In genomic region chrX:57177070-57177469, GRCh38 we compare ENCODE assay signal across 25 cellular contexts. TPM values are rescaled to one million over a fixed set of nuclear protein-coding genes. Genes with fewer than 3 reads are reported as not detected.
DNase-seq lines count a peak whose midpoint lies in the region; FAIRE-seq and TF ChIP-seq lines count a peak whose summit lies in the region.
"Had no signal": no experiment of that assay in that cellular context is flagged by ENCODE, and none has a peak within 500 bp of the region (broad histone marks: within the 10 kb centered on the region; RNA-seq: fewer than 3 reads in every experiment).

No MANE protein-coding gene starts in this region.

- no peak overlapping the region for H3K9ac ChIP-seq in H9 (ENCODE audit: extremely low read depth, insufficient read length, low read length)
- H3K9ac ChIP-seq in iPS-18a (ENCODE audit: low read length) = no peak overlapping the region
- no peak overlapping the region for H3K9ac ChIP-seq in mesendoderm (ENCODE audit: low read length)

- peak; percentile 47 for FAIRE-seq in bronchial epithelial cell (lab: Jason Lieb, UNC)
- FAIRE-seq: GM12878, HepG2 had no signal

- no peak overlapping the region for H4K5ac ChIP-seq in H9 (ENCODE audit: insufficient read length, low read depth, low read length)
- no peak overlapping the region for H4K5ac ChIP-seq in mesendoderm (ENCODE audit: low read length)

- H2BK5ac ChIP-seq in H9 (ENCODE audit: insufficient read length, low read length) = no peak overlapping the region
- H2BK5ac ChIP-seq in mesendoderm (ENCODE audit: low read length) = no peak overlapping the region

- no peaks in the 10 kb centered on the region for H4K20me1 ChIP-seq in H9 (ENCODE audit: control insufficient read depth, insufficient read depth, insufficient read length)

- no peak overlapping the region for H4K91ac ChIP-seq in H9 (ENCODE audit: insufficient read length, low read depth, low read length)

- no peak overlapping the region for H2BK15ac ChIP-seq in H9 (ENCODE audit: low read depth, low read length)
- H2BK15ac ChIP-seq in mesendoderm (replicated peaks; ENCODE audit: low read depth) = no peak overlapping the region

- no peaks in the 10 kb centered on the region for H3K27me3 ChIP-seq in H9 (ENCODE audit: insufficient read depth, low read length)
- no peaks in the 10 kb centered on the region for H3K27me3 ChIP-seq in bronchial epithelial cell (ENCODE audit: control insufficient read depth, insufficient read depth, low read length)
- H3K27me3 ChIP-seq in iPS-18a (ENCODE audit: control insufficient read depth, insufficient read depth, low read length) = no peaks in the 10 kb centered on the region
- H3K27me3 ChIP-seq in mesendoderm (ENCODE audit: insufficient read depth, low read length, poor library complexity) = no peaks in the 10 kb centered on the region
- no peaks in the 10 kb centered on the region for H3K27me3 ChIP-seq in MG63
- H3K27me3 ChIP-seq: SJCRH30 had no signal

- H3K18ac ChIP-seq in H9 (ENCODE audit: insufficient read length, low read depth, low read length) = no peak overlapping the region
- no peak overlapping the region for H3K18ac ChIP-seq in mesendoderm (ENCODE audit: low read length)

- no peak overlapping the region for H3K4ac ChIP-seq in H9 (ENCODE audit: low read depth, low read length)
- no peak overlapping the region for H3K4ac ChIP-seq in mesendoderm (ENCODE audit: low read depth, low read length)

- no peak overlapping the region for H2AFZ ChIP-seq in H9 (ENCODE audit: low read length)
- H2AFZ ChIP-seq: PC-9 had no signal

- H2BK12ac ChIP-seq in H9 (ENCODE audit: insufficient read length, low read depth, low read length) = no peak overlapping the region

- H3K27ac Mint-ChIP-seq in H9 = peak overlapping the region; percentile 60 to 98 (median 97)
- H3K27ac Mint-ChIP-seq: CD4-positive, alpha-beta memory T cell had no signal

- H3K9me3 ChIP-seq in H9 (ENCODE audit: control insufficient read depth, low read depth, low read length) (no peaks in the 10 kb centered on the region), iPS-18a (ENCODE audit: control insufficient read depth, low read depth, low read length) (peaks cover 18% of the 10 kb centered on the region), MG63 (no peaks in the 10 kb centered on the region)
- H3K9me3 ChIP-seq: A549, Caco-2, SJCRH30 had no signal

- DNase-seq in H9 (peak; percentile 63), bronchial epithelial cell (ENCODE audit: low read depth) (no peak), mesendoderm (peak; percentile 86), NCI-H1048 (lab: John Stamatoyannopoulos, UW) (no peak), MG63 (no peak), AG20443 (ENCODE audit: low spot score) (no peak)
- DNase-seq: C1 segment of cervical spinal cord; Caco-2; CD4-positive, alpha-beta memory T cell; GDM1; H7; Karpas-422; MV-4-11; NCI-H2029; NCI-H446 treated with DMSO at 0.1 percent for 48 hours; NCI-H526; NCI-H82; NK-92 treated with Interleukin-12 subunit alpha and Interleukin-12 subunit beta, amount 100 ng/mL, for 24 hours; PC-9; SJCRH30 had no signal

- H3K79me1 ChIP-seq in H9 (ENCODE audit: insufficient read depth, low read depth, low read length, poor library complexity, severe bottlenecking) (no peaks in the 10 kb centered on the region), mesendoderm (ENCODE audit: low read length) (no peaks in the 10 kb centered on the region)

- peaks cover 9 to 16% (median 10%) of the 10 kb centered on the region in 3 experiments; a peak in 4 of 7 replicates for H3K36me3 Mint-ChIP-seq in H9 (ENCODE audit: insufficient read depth in 1 of 3, low read depth in 3 of 3)

- H3K56ac ChIP-seq in H9 (ENCODE audit: insufficient read length, low read depth, low read length) (no peak overlapping the region), mesendoderm (ENCODE audit: low read length) (no peak overlapping the region)

- H3K79me2 ChIP-seq in H9 (ENCODE audit: insufficient read depth, low read length) (no peaks in the 10 kb centered on the region), mesendoderm (ENCODE audit: control insufficient read depth, insufficient read depth, low read length) (no peaks in the 10 kb centered on the region)

- TF ChIP-seq CTCF in H9 (conservative IDR thresholded peaks at IDR 0.05) = no peak
- TF ChIP-seq CTCF in bronchial epithelial cell (IDR thresholded peaks at IDR 0.05; ENCODE audit: insufficient read depth, low read length, severe bottlenecking) = no peak

- H2BK120ac ChIP-seq in H9 (ENCODE audit: low read depth, low read length, poor library complexity, severe bottlenecking) = no peak overlapping the region
- no peak overlapping the region for H2BK120ac ChIP-seq in mesendoderm (ENCODE audit: low read depth, low read length)

- H2AK5ac ChIP-seq in H9 (ENCODE audit: insufficient read length, low read length) (no peak overlapping the region), mesendoderm (ENCODE audit: low read length) (no peak overlapping the region)

- H3K4me3 ChIP-seq in bronchial epithelial cell (ENCODE audit: low read depth, low read length) (no peak overlapping the region), iPS-18a (ENCODE audit: low read length) (peak overlapping the region; percentile 24), mesendoderm (ENCODE audit: low read length) (no peak overlapping the region), MG63 (no peak overlapping the region)
- H3K4me3 ChIP-seq: A549, GM12878, PC-9, SJCRH30 had no signal

- H3K23me2 ChIP-seq in H9 (ENCODE audit: insufficient read length, low read depth, low read length, poor library complexity, severe bottlenecking) = no peaks in the 10 kb centered on the region

- H3K4me1 ChIP-seq in H9 (ENCODE audit: insufficient read depth, low read length) (no peaks in the 10 kb centered on the region), iPS-18a (ENCODE audit: control insufficient read depth, low read depth, low read length) (peaks cover 13% of the 10 kb centered on the region), mesendoderm (ENCODE audit: control insufficient read depth, low read depth, low read length) (no peaks in the 10 kb centered on the region)
- H3K4me1 ChIP-seq: A549, Caco-2, SJCRH30 had no signal

- no peak overlapping the region for H3K14ac ChIP-seq in H9 (ENCODE audit: insufficient read depth, low read length)

- H2BK20ac ChIP-seq in H9 (ENCODE audit: low read depth, low read length, poor library complexity, severe bottlenecking) = no peak overlapping the region

- H3K4me1 Mint-ChIP-seq in H9 = peaks cover 20% of the 10 kb centered on the region in 2 experiments
- H3K4me1 Mint-ChIP-seq: CD4-positive, alpha-beta memory T cell had no signal

- H3K27me3 Mint-ChIP-seq in H9 (ENCODE audit: low read depth) = no peaks in the 10 kb centered on the region
- H3K27me3 Mint-ChIP-seq: CD4-positive, alpha-beta memory T cell had no signal

- H3K27ac ChIP-seq in H9 (ENCODE audit: insufficient read length, low read depth, low read length) (peak overlapping the region; percentile 67), iPS-18a (ENCODE audit: low read length) (peak overlapping the region; percentile 47), mesendoderm (ENCODE audit: low read depth, low read length) (no peak overlapping the region)
- H3K27ac ChIP-seq: A549, PC-9, SJCRH30 had no signal

- no peak overlapping the region for H3K4me3 Mint-ChIP-seq in H9
- H3K4me3 Mint-ChIP-seq: CD4-positive, alpha-beta memory T cell had no signal

- no peak overlapping the region for H3T11ph ChIP-seq in H9 (ENCODE audit: low read length)

- no CpG with 5 or more reads among the region's 1 CpG for WGBS in H9 (ENCODE audit: extremely low coverage, insufficient read length, low lambda C conversion rate)
- WGBS in mesendoderm (ENCODE audit: extremely low coverage, insufficient coverage, low lambda C conversion rate) = no CpG with 5 or more reads among the region's 1 CpG

- H3K4me2 ChIP-seq in H9 (ENCODE audit: insufficient read depth, insufficient read length, low read length) (no peak overlapping the region), mesendoderm (ENCODE audit: low read length) (no peak overlapping the region)
- H3K4me2 ChIP-seq: A549, PC-9 had no signal

- H3K36me3 ChIP-seq in bronchial epithelial cell (ENCODE audit: control insufficient read depth, insufficient read depth, low read length) (no peaks in the 10 kb centered on the region), iPS-18a (ENCODE audit: control insufficient read depth, low read depth, low read length) (no peaks in the 10 kb centered on the region), mesendoderm (ENCODE audit: control insufficient read depth, insufficient read depth, low read length) (no peaks in the 10 kb centered on the region), MG63 (no peaks in the 10 kb centered on the region)
- H3K36me3 ChIP-seq: SJCRH30 had no signal

- H3K23ac ChIP-seq in H9 (ENCODE audit: insufficient read length, low read depth, low read length) = no peak overlapping the region
- no peak overlapping the region for H3K23ac ChIP-seq in mesendoderm (ENCODE audit: low read length)

- H3K9me3 Mint-ChIP-seq in H9 = peaks cover 78 to 79% of the 10 kb centered on the region in 2 experiments

- H4K8ac ChIP-seq in H9 (replicated peaks; ENCODE audit: insufficient read length, low read depth, low read length) (no peak overlapping the region), mesendoderm (ENCODE audit: low read depth, low read length) (no peak overlapping the region)

RNA-seq across cellular contexts. Expression of gene SPIN2A, which starts 39.9 kb away (rescaled TPM):
- total RNA-seq in H9 (2021) = 2.2 and 2.8 TPM in 2 replicates
- total RNA-seq in bronchial epithelial cell = 0.13 TPM in 1 of 2 replicates, not detected in the other
- 2.3 TPM for polyA plus RNA-seq in mesendoderm (2013, experiment 1 of 2)
- 2.1 TPM for polyA plus RNA-seq in mesendoderm (2013, experiment 2 of 2)
- not detected in 2 replicates for total RNA-seq in MG63 (2014; rRNA removed; shearing (Covaris generic); ENCODE audit: low replicate concordance)
- total RNA-seq: M059J had no signal

RNA-seq across cellular contexts. Expression of gene SPIN2B, which starts 55.7 kb away (rescaled TPM):
- 15.0 and 15.5 TPM in 2 replicates for total RNA-seq in H9 (2021)
- total RNA-seq in bronchial epithelial cell = 0.79 and 5.2 TPM in 2 replicates
- polyA plus RNA-seq in mesendoderm (2013, experiment 1 of 2) = 4.4 TPM
- 4.8 TPM for polyA plus RNA-seq in mesendoderm (2013, experiment 2 of 2)
- total RNA-seq in MG63 (2014; rRNA removed; shearing (Covaris generic); ENCODE audit: low replicate concordance) = 8.4 and 10.8 TPM in 2 replicates

Comparison
In these comparisons a context has a peak if more than half of its experiments do, and no peak if none do; other contexts are left out.
1. DNase-seq: peak in H9 (single experiment) and mesendoderm (single experiment); none in bronchial epithelial cell (single experiment), NCI-H1048 (single experiment), MG63 (single experiment) and AG20443 (single experiment).